In the genomic region with DNA sequence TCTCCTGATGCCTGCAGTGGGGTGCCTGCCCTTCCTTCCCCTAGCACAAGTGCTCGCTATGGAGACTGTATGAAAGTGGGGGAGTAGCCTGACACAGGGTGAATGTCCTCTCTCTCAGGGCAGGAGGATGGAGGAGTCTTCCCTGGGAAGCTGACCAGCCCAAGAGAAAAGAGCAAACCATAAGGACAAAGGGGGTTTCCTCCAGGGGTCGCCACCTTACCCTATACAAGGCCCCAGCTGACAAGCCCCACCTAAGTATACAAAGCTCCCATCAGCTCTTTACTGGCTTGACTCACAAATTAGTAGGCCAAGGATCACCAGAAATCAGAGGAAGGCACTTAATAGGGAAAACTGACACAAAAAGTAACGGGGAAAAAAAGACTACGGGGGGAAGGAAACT, we compare ENCODE assay signal across 18 cellular contexts. TPM values are rescaled to one million over a fixed set of nuclear protein-coding genes. Genes with fewer than 3 reads are reported as not detected.
DNase-seq lines count a peak whose midpoint lies in the region; FAIRE-seq and TF ChIP-seq lines count a peak whose summit lies in the region.
"Had no signal": no experiment of that assay in that cellular context is flagged by ENCODE, and none has a peak within 500 bp of the region (broad histone marks: within the 10 kb centered on the region; RNA-seq: fewer than 3 reads in every experiment).

No MANE protein-coding gene starts in this region.

- H2BK20ac ChIP-seq in H1 (ENCODE audit: low read length) = peak overlapping the region; percentile 17; the same call in 1 of the 2 replicates

- H3K4me3 ChIP-seq in Loucy (ENCODE audit: low read length, poor library complexity, severe bottlenecking) (no peak overlapping the region), H1 (ENCODE audit: extremely low read depth in 1 of 4, insufficient read depth in 2 of 4, low read depth in 3 of 4, low read length in 4 of 4) (no peak overlapping the region), mesendoderm (ENCODE audit: low read length) (no peak overlapping the region)
- H3K4me3 ChIP-seq: BLaER1 treated with 17β-estradiol and CSF1 and Interleukin-3, amounts not matched to agents 10 nM and 100 nM had no signal

- no peak for TF ChIP-seq POLR2A in H1 (IDR thresholded peaks at IDR 0.05; ENCODE audit: control extremely low read depth in 1 of 2, low read depth in 2 of 2, low read length in 2 of 2)

- H3K23ac ChIP-seq in H1 (ENCODE audit: insufficient read length) (no peak overlapping the region), mesendoderm (ENCODE audit: low read length) (no peak overlapping the region)

- H3K4ac ChIP-seq in H1 (replicated peaks; ENCODE audit: insufficient read length, low read depth, low read length) (no peak overlapping the region), mesendoderm (ENCODE audit: low read depth, low read length) (no peak overlapping the region)

- TF ChIP-seq CTCF in Loucy (conservative IDR thresholded peaks at IDR 0.05; ENCODE audit: low read length) (peak; percentile 49), H1 (IDR thresholded peaks at IDR 0.05; ENCODE audit: control extremely low read depth in 1 of 3, insufficient read depth in 1 of 3, low read depth in 1 of 3, low read length in 3 of 3) (peak; percentile 25 to 51 (median 43))

- H3K27ac ChIP-seq in H1 (ENCODE audit: low read depth, low read length) = no peak overlapping the region
- no peak overlapping the region for H3K27ac ChIP-seq in mesendoderm (ENCODE audit: low read depth, low read length)
- H3K27ac ChIP-seq: BLaER1 treated with 17β-estradiol and CSF1 and Interleukin-3, amounts not matched to agents 10 nM and 100 nM had no signal

- H2AK5ac ChIP-seq in H1 (ENCODE audit: low read depth, low read length) (no peak overlapping the region), mesendoderm (ENCODE audit: low read length) (no peak overlapping the region)

- no peaks in the 10 kb centered on the region for H3K9me3 ChIP-seq in Loucy (ENCODE audit: insufficient read depth, low read depth, low read length)
- no peaks in the 10 kb centered on the region for H3K9me3 ChIP-seq in H1 (ENCODE audit: insufficient read depth in 2 of 2, low read depth in 1 of 2, low read length in 1 of 2)
- H3K9me3 ChIP-seq: BLaER1 treated with 17β-estradiol and CSF1 and Interleukin-3, amounts not matched to agents 10 nM and 100 nM had no signal

- TF ChIP-seq RAD21 in H1 (IDR thresholded peaks at IDR 0.05 in 1 of 2, conservative IDR thresholded peaks at IDR 0.05 in 1 of 2; ENCODE audit: low read depth in 2 of 2, low read length in 2 of 2) = peak; percentile 48 to 61

- 60% methylated on average over 4 of the region's 4 CpGs; no CpG with 5 or more reads in 1 of the 2 experiments for WGBS in H1 (ENCODE audit: extremely low coverage in 1 of 2, insufficient coverage in 1 of 2, insufficient read length in 1 of 2, insufficient replicate concordance in 2 of 2, low coverage in 1 of 2, low lambda C conversion rate in 2 of 2, missing lambda C conversion rate in 1 of 2), 2 experiments
- no CpG with 5 or more reads among the region's 4 CpGs for WGBS in mesendoderm (ENCODE audit: extremely low coverage, insufficient coverage, low lambda C conversion rate)

- no peak for TF ChIP-seq EP300 in H1 (IDR thresholded peaks at IDR 0.05; ENCODE audit: borderline replicate concordance in 1 of 2, low read depth in 2 of 2, low read length in 2 of 2)

- DNase-seq in H1 (ENCODE audit: low read depth in 1 of 2, low spot score in 2 of 2) (no peak), mesendoderm (peak; percentile 55), OCI-M2 (lab: John Stamatoyannopoulos, UW; ENCODE audit: unreplicated experiment) (no peak), OCI-M1 (lab: John Stamatoyannopoulos, UW) (no peak), posterior vena cava (ENCODE audit: low spot score) (no peak)
- no peak for DNase-seq in activated CD4-positive, alpha-beta memory T cell treated with anti-CD3 and anti-CD28 coated beads for 36 hours
- DNase-seq: Calu3; CD8-positive, alpha-beta T cell; DMS79 treated with DMSO at 0.1 percent for 48 hours; GF-D8; HFFc6; IMR-90 had no signal

- H3F3A ChIP-seq in Loucy (ENCODE audit: low read depth) = no peaks in the 10 kb centered on the region

- intact Hi-C loops in posterior vena cava (cut with DNase I) = no loop called here
- intact Hi-C loops in activated CD4-positive, alpha-beta memory T cell treated with anti-CD3 and anti-CD28 coated beads for 36 hours (cut with micrococcal nuclease) = no loop called here

- no peak for FAIRE-seq in H1 (lab: Jason Lieb, UNC)
- FAIRE-seq: GM19239, H54, HTR-8/SVneo had no signal

- H3K56ac ChIP-seq in H1 (replicated peaks; ENCODE audit: insufficient read length, low read depth, low read length) (no peak overlapping the region), mesendoderm (ENCODE audit: low read length) (no peak overlapping the region)

- H3K36me3 ChIP-seq in Loucy (ENCODE audit: insufficient read depth, low read length) (no peaks in the 10 kb centered on the region), H1 (ENCODE audit: control insufficient read depth in 2 of 4, insufficient read depth in 4 of 4, low read length in 3 of 4) (no peaks in the 10 kb centered on the region), mesendoderm (ENCODE audit: control insufficient read depth, insufficient read depth, low read length) (no peaks in the 10 kb centered on the region)
- H3K36me3 ChIP-seq: BLaER1 treated with 17β-estradiol and CSF1 and Interleukin-3, amounts not matched to agents 10 nM and 100 nM had no signal

- POLR2A ChIA-PET in H1 (lab: Charles Lee; ENCODE audit: partially characterized antibody) = no interaction called here
- POLR2A ChIA-PET in activated CD4-positive, alpha-beta memory T cell treated with anti-CD3 and anti-CD28 coated beads for 36 hours (lab: Charles Lee) = no interaction called here

- H3K14ac ChIP-seq in H1 (ENCODE audit: insufficient read length) = no peak overlapping the region

- H3K23me2 ChIP-seq in H1 (ENCODE audit: low read depth, low read length) = peaks cover under 1% of the 10 kb centered on the region; the same call in 1 of the 2 replicates

- no peaks in the 10 kb centered on the region for H3K27me3 Mint-ChIP-seq in activated CD4-positive, alpha-beta memory T cell treated with anti-CD3 and anti-CD28 coated beads for 36 hours
- H3K27me3 Mint-ChIP-seq: B cell had no signal

- H3K4me1 Mint-ChIP-seq in activated CD4-positive, alpha-beta memory T cell treated with anti-CD3 and anti-CD28 coated beads for 36 hours (ENCODE audit: low read depth) = no peaks in the 10 kb centered on the region
- H3K4me1 Mint-ChIP-seq: B cell had no signal

- H2BK120ac ChIP-seq in H1 (replicated peaks; ENCODE audit: low read depth, low read length) (no peak overlapping the region), mesendoderm (ENCODE audit: low read depth, low read length) (no peak overlapping the region)

- H3K4me3 Mint-ChIP-seq in activated CD4-positive, alpha-beta memory T cell treated with anti-CD3 and anti-CD28 coated beads for 36 hours = no peak overlapping the region
- H3K4me3 Mint-ChIP-seq: B cell; CD8-positive, alpha-beta T cell; HFFc6 had no signal

- no peaks in the 10 kb centered on the region for H3K9me2 ChIP-seq in Loucy (replicated peaks; ENCODE audit: low read depth, low read length)

- CTCF ChIA-PET in H1 (lab: Charles Lee; ENCODE audit: partially characterized antibody) = interaction anchor here (0.7 to 18.3 kb wide), 9 partner anchors 8 to 80 kb away, joined by 3 to 591 read pairs (median 6); a partner anchor contains a TSS
- CTCF ChIA-PET in activated CD4-positive, alpha-beta memory T cell treated with anti-CD3 and anti-CD28 coated beads for 36 hours (lab: Charles Lee) = interaction anchor here (1.3 to 4.2 kb wide), 2 partner anchors 10 to 13 kb away, joined by 4 to 25 read pairs; no protein-coding TSS in a partner anchor

- no peak overlapping the region for H4K8ac ChIP-seq in H1 (ENCODE audit: extremely low read depth, insufficient read depth, low read length)
- no peak overlapping the region for H4K8ac ChIP-seq in mesendoderm (ENCODE audit: low read depth, low read length)

- H3K4me2 ChIP-seq in Loucy (ENCODE audit: low read depth, low read length, poor library complexity, severe bottlenecking) = no peak overlapping the region
- H3K4me2 ChIP-seq in H1 (ENCODE audit: insufficient read depth in 1 of 2, low read depth in 2 of 2, low read length in 2 of 2) = no peak overlapping the region
- no peak overlapping the region for H3K4me2 ChIP-seq in mesendoderm (ENCODE audit: low read length)
- H3K4me2 ChIP-seq: BLaER1 treated with 17β-estradiol and CSF1 and Interleukin-3, amounts not matched to agents 10 nM and 100 nM had no signal

- H3K4me1 ChIP-seq in Loucy (ENCODE audit: insufficient read depth, low read length, poor library complexity, severe bottlenecking) (peaks cover 14% of the 10 kb centered on the region), H1 (replicated peaks in 1 of 4; ENCODE audit: control insufficient read depth in 3 of 4, insufficient read depth in 4 of 4, low read length in 3 of 4) (peaks cover 3 to 19% (median 7%) of the 10 kb centered on the region in 4 experiments; a peak in 6 of 7 replicates), mesendoderm (ENCODE audit: control insufficient read depth, low read depth, low read length) (peaks cover 9% of the 10 kb centered on the region)

- H3K79me2 ChIP-seq in Loucy (ENCODE audit: insufficient read depth, low read length) = no peaks in the 10 kb centered on the region
- no peaks in the 10 kb centered on the region for H3K79me2 ChIP-seq in H1 (ENCODE audit: control insufficient read depth in 1 of 2, insufficient read depth in 2 of 2, low read length in 2 of 2)
- H3K79me2 ChIP-seq in mesendoderm (ENCODE audit: control insufficient read depth, insufficient read depth, low read length) = no peaks in the 10 kb centered on the region

- H2AFZ ChIP-seq in Loucy (ENCODE audit: low read length) = no peak overlapping the region
- no peak overlapping the region for H2AFZ ChIP-seq in H1 (ENCODE audit: low read length)

- H4K5ac ChIP-seq in H1 (ENCODE audit: insufficient read length, low read depth, low read length) (no peak overlapping the region), mesendoderm (ENCODE audit: low read length) (no peak overlapping the region)

- H3K18ac ChIP-seq in H1 (ENCODE audit: extremely low read depth, low read length) (no peak overlapping the region), mesendoderm (ENCODE audit: low read length) (no peak overlapping the region)

- H3K79me1 ChIP-seq in H1 (ENCODE audit: low read depth, low read length) (no peaks in the 10 kb centered on the region), mesendoderm (ENCODE audit: low read length) (no peaks in the 10 kb centered on the region)

- no peak overlapping the region for H2BK5ac ChIP-seq in H1 (ENCODE audit: low read depth, low read length)
- no peak overlapping the region for H2BK5ac ChIP-seq in mesendoderm (ENCODE audit: low read length)

- H3K9ac ChIP-seq in Loucy (ENCODE audit: low read depth, low read length, poor library complexity, severe bottlenecking) (no peak overlapping the region), H1 (replicated peaks in 1 of 4; ENCODE audit: extremely low read depth in 1 of 4, low read depth in 3 of 4, low read length in 3 of 4) (no peak overlapping the region), mesendoderm (ENCODE audit: low read length) (no peak overlapping the region)
- H3K9ac ChIP-seq: BLaER1 treated with 17β-estradiol and CSF1 and Interleukin-3, amounts not matched to agents 10 nM and 100 nM had no signal

- no peaks in the 10 kb centered on the region for H3K27me3 ChIP-seq in Loucy (ENCODE audit: insufficient read depth, low read length, poor library complexity, severe bottlenecking)
- peaks cover 10 to 37% (median 31%) of the 10 kb centered on the region in 4 experiments for H3K27me3 ChIP-seq in H1 (replicated peaks in 1 of 4; ENCODE audit: control insufficient read depth in 3 of 4, extremely low read depth in 1 of 4, insufficient read depth in 3 of 4, low read length in 3 of 4)
- H3K27me3 ChIP-seq in mesendoderm (ENCODE audit: insufficient read depth, low read length, poor library complexity) = no peaks in the 10 kb centered on the region
- H3K27me3 ChIP-seq: BLaER1 treated with 17β-estradiol and CSF1 and Interleukin-3, amounts not matched to agents 10 nM and 100 nM had no signal

- no peak overlapping the region; the same call in 1 of the 2 replicates for H2BK15ac ChIP-seq in H1 (ENCODE audit: low read length)
- no peak overlapping the region for H2BK15ac ChIP-seq in mesendoderm (replicated peaks; ENCODE audit: low read depth)

- no peak overlapping the region for H4K91ac ChIP-seq in H1 (replicated peaks; ENCODE audit: insufficient read length, low read length)

- no peaks in the 10 kb centered on the region for H3K36me3 Mint-ChIP-seq in activated CD4-positive, alpha-beta memory T cell treated with anti-CD3 and anti-CD28 coated beads for 36 hours
- H3K36me3 Mint-ChIP-seq: CD8-positive, alpha-beta T cell had no signal

- no peak overlapping the region for H3K27ac Mint-ChIP-seq in activated CD4-positive, alpha-beta memory T cell treated with anti-CD3 and anti-CD28 coated beads for 36 hours
- H3K27ac Mint-ChIP-seq: B cell; CD8-positive, alpha-beta T cell; HFFc6 had no signal

- H4K20me1 ChIP-seq in Loucy (ENCODE audit: insufficient read depth, low read length, poor library complexity, severe bottlenecking) (no peaks in the 10 kb centered on the region), H1 (replicated peaks in 1 of 2; ENCODE audit: control insufficient read depth in 1 of 2, insufficient read depth in 2 of 2, low read length in 2 of 2) (no peaks in the 10 kb centered on the region)
- H4K20me1 ChIP-seq: BLaER1 treated with 17β-estradiol and CSF1 and Interleukin-3, amounts not matched to agents 10 nM and 100 nM had no signal

- no peaks in the 10 kb centered on the region for H3K9me3 Mint-ChIP-seq in activated CD4-positive, alpha-beta memory T cell treated with anti-CD3 and anti-CD28 coated beads for 36 hours
- H3K9me3 Mint-ChIP-seq: CD8-positive, alpha-beta T cell; HFFc6 had no signal

- peak overlapping the region; percentile 45; the same call in 1 of the 2 replicates for H2BK12ac ChIP-seq in H1 (ENCODE audit: low read depth, low read length)

RNA-seq across cellular contexts. Expression of a gene that starts 54.1 kb away (rescaled TPM):
- total RNA-seq in H1 (2021; fragmentation: NEBNext Ultra II Directional; extraction: Animal tissue kit (Norgen Biotek cat#: 25700)) = 1.1 and 2.2 TPM in 2 replicates
- polyA plus RNA-seq in H1 (2011; rRNA removed) = 0.94 and 1.2 TPM in 2 replicates
- polyA plus RNA-seq in H1 (2011; cell fraction: cytosol; rRNA removed) = 0.81 TPM
- polyA plus RNA-seq in H1 (2011; cell fraction: nucleus; rRNA removed) = 4.0 TPM
- 0.82 to 2.1 TPM (median 1.5 TPM) in 4 replicates for polyA plus RNA-seq in H1 (2012, experiment 1 of 2)
- polyA plus RNA-seq in H1 (2012, experiment 2 of 2) = 0.17 TPM
- 0.89 TPM for polyA plus RNA-seq in H1 (2013, experiment 1 of 2)
- 0.81 TPM for polyA plus RNA-seq in H1 (2013, experiment 2 of 2)
- polyA minus RNA-seq in H1 (2011; rRNA and poly(A)+ RNA removed) = 1.9 and 3.1 TPM in 2 replicates
- polyA minus RNA-seq in H1 (2011; cell fraction: cytosol; rRNA and poly(A)+ RNA removed) = 0.51 TPM
- 2.9 TPM for polyA minus RNA-seq in H1 (2011; cell fraction: nucleus; rRNA and poly(A)+ RNA removed)
- polyA plus RNA-seq in mesendoderm (2013, experiment 1 of 2) = 3.4 TPM
- 3.8 TPM for polyA plus RNA-seq in mesendoderm (2013, experiment 2 of 2)
- 10 to 100 TPM; 27.3 to 33.2 TPM for total RNA-seq in posterior vena cava
- total RNA-seq in activated CD4-positive, alpha-beta memory T cell treated with anti-CD3 and anti-CD28 coated beads for 36 hours = 10 to 100 TPM; 13.4 to 16.3 TPM
